ENCODE assay signal across 3 cellular contexts in the genomic region with DNA sequence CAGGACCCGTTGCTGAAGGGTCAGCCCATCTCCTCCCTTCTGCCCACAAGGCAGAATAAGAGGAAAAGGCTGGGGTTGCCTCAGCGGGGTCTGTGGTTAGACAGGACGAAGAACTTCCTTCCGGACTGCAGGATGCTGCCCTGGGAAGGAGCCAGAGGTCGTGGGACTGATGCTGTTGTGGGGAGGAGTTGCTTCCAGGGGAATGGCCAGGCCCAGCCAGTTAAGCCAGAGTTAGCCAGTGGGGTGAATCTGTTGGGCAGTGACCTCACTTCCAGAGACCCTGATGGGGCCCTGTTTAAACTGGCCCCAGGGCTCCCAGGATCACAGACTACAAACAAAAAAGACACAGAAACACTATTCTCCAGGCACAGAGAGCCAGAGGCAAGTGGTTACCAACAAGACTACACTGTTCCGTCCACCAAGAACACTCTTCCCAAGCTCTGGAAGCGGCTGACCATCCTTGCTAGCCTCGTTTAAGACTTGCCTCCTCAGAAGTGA.
A peak's percentile ranks its signal among the peaks of the same experiment; 100 is the strongest.
TF ChIP-seq lines count a peak whose summit lies in the region.

No MANE protein-coding gene starts in this region.

TF ChIP-seq in IMR-90, 13 proteins besides CTCF, POLR2A, EP300 and RAD21:
- TF ChIP-seq CEBPB (IDR thresholded peaks at IDR 0.05; ENCODE audit: low read depth, low read length) (no peak), MXI1 (IDR thresholded peaks at IDR 0.05; ENCODE audit: borderline replicate concordance, low read depth, low read length) (no peak), USF2 (IDR thresholded peaks at IDR 0.05; ENCODE audit: low read depth, low read length) (no peak), RFX5 (IDR thresholded peaks at IDR 0.05; ENCODE audit: low read depth, low read length) (no peak), BHLHE40 (IDR thresholded peaks at IDR 0.05; ENCODE audit: low read depth, low read length) (no peak), NFE2L2 (IDR thresholded peaks at IDR 0.05; ENCODE audit: low read depth, low read length) (no peak), CHD1 (IDR thresholded peaks at IDR 0.05; ENCODE audit: low read depth, low read length) (no peak), RCOR1 (IDR thresholded peaks at IDR 0.05; ENCODE audit: insufficient replicate concordance, low read length) (no peak)

TF ChIP-seq in K562, 482 proteins besides CTCF, POLR2A, EP300 and RAD21:
- TF ChIP-seq GABPA (tag; conservative IDR thresholded peaks at IDR 0.05; ENCODE audit: low read depth), result 0 out of 2 replicates have a peak, but pooled peaks have one; percentile 10
- TF ChIP-seq, protein P1, sequence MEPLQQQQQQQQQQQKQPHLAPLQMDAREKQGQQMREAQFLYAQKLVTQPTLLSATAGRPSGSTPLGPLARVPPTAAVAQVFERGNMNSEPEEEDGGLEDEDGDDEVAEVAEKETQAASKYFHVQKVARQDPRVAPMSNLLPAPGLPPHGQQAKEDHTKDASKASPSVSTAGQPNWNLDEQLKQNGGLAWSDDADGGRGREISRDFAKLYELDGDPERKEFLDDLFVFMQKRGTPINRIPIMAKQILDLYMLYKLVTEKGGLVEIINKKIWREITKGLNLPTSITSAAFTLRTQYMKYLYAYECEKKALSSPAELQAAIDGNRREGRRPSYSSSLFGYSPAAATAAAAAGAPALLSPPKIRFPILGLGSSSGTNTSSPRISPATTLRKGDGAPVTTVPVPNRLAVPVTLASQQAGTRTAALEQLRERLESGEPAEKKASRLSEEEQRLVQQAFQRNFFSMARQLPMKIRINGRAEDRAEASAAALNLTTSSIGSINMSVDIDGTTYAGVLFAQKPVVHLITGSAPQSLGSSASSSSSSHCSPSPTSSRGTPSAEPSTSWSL (CRISPR knock-in tag; IDR thresholded peaks at IDR 0.05; ENCODE audit: borderline replicate concordance), result no peak
- no peak for TF ChIP-seq CUX1 (CRISPR knock-in tag; IDR thresholded peaks at IDR 0.05)
TF ChIP-seq in K562: peak in this region for 1.

TF ChIP-seq in HEK293T, 16 proteins besides CTCF, POLR2A, EP300 and RAD21:
- TF ChIP-seq FOXM1 (IDR thresholded peaks at IDR 0.05; ENCODE audit: borderline replicate concordance) (no peak), NFRKB (IDR thresholded peaks at IDR 0.05) (no peak), FOXA1 (IDR thresholded peaks at IDR 0.05) (no peak), FOXK2 (IDR thresholded peaks at IDR 0.05) (no peak), SUZ12 (IDR thresholded peaks at IDR 0.05) (no peak), HDGF (IDR thresholded peaks at IDR 0.05; ENCODE audit: borderline replicate concordance) (no peak), LEF1 (IDR thresholded peaks at IDR 0.05; ENCODE audit: borderline replicate concordance) (no peak), ARNT (IDR thresholded peaks at IDR 0.05) (no peak), ELF4 (IDR thresholded peaks at IDR 0.05) (no peak), L3MBTL2 (conservative IDR thresholded peaks at IDR 0.05) (no peak), SP1 (IDR thresholded peaks at IDR 0.05) (no peak), BHLHE40 (IDR thresholded peaks at IDR 0.05; ENCODE audit: borderline replicate concordance) (no peak), ZNF384 (IDR thresholded peaks at IDR 0.05) (no peak), CTBP1 (IDR thresholded peaks at IDR 0.05; ENCODE audit: borderline replicate concordance) (no peak)
- TF ChIP-seq, protein P2, sequence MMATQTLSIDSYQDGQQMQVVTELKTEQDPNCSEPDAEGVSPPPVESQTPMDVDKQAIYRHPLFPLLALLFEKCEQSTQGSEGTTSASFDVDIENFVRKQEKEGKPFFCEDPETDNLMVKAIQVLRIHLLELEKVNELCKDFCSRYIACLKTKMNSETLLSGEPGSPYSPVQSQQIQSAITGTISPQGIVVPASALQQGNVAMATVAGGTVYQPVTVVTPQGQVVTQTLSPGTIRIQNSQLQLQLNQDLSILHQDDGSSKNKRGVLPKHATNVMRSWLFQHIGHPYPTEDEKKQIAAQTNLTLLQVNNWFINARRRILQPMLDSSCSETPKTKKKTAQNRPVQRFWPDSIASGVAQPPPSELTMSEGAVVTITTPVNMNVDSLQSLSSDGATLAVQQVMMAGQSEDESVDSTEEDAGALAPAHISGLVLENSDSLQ (IDR thresholded peaks at IDR 0.05), result no peak
